Comparison of ENCODE assay signal across 17 cellular contexts in the genomic region with DNA sequence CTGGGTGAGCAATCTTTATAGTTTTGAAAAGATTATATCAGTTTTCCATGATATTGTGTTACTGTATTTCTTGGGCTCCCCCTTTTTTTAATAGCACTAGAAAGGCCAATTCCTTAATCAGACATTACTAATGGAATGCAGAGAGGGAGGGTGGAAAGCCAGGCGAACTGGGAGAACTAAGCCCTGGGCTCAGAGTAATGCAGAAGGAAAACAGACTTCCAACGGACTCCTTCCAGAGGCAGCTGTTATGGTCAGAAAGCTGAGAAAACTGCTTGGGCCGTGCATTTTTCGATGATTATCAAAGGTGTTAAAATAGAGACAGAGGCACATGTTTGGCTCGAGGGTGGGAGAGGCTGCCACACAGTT.
DNase-seq lines count a peak whose midpoint lies in the region; ATAC-seq and TF ChIP-seq lines count a peak whose summit lies in the region.
"Had no signal": no experiment of that assay in that cellular context is flagged by ENCODE, and none has a peak within 500 bp of the region (broad histone marks: within the 10 kb centered on the region; RNA-seq: fewer than 3 reads in every experiment).

No MANE protein-coding gene starts in this region.

- H2AFZ ChIP-seq in SK-N-SH (ENCODE audit: low read depth): no peak overlapping the region

- POLR2A ChIA-PET in SK-N-SH (lab: Yijun Ruan, JAX): no interaction called here

- H3K27ac Mint-ChIP-seq in type B pancreatic cell: peak overlapping the region; percentile 19
- H3K27ac Mint-ChIP-seq: activated CD4-positive, alpha-beta memory T cell treated with anti-CD3 and anti-CD28 coated beads, Interleukin-2, amount 10 ng/mL, durations not matched to agents 7 days and 5 days; CD4-positive, alpha-beta T cell had no signal

- no peak overlapping the region for H3K9ac ChIP-seq in SK-N-SH

- H3K27me3 Mint-ChIP-seq in type B pancreatic cell: peaks cover 57% of the 10 kb centered on the region

- H3K4me1 ChIP-seq in SK-N-SH (ENCODE audit: control insufficient read depth in 1 of 2, insufficient read depth in 2 of 2, low read depth in 1 of 2, low read length in 1 of 2): peaks cover 0 to 9% of the 10 kb centered on the region in 2 experiments; a peak in 1 of 4 replicates

- no peak for TF ChIP-seq EP300 in SK-N-SH (IDR thresholded peaks at IDR 0.05; ENCODE audit: borderline replicate concordance in 1 of 2, low read depth in 1 of 2, low read length in 1 of 2)

- H3K27ac ChIP-seq in SK-N-SH (ENCODE audit: low read depth in 2 of 2, low read length in 1 of 2): no peak overlapping the region
- H3K27ac ChIP-seq: VCaP had no signal

- H3K9me2 ChIP-seq in SK-N-SH: no peaks in the 10 kb centered on the region

- TF ChIP-seq CTCF in SK-N-SH (IDR thresholded peaks at IDR 0.05): no peak
- no peak for TF ChIP-seq CTCF in cardiac fibroblast (IDR thresholded peaks at IDR 0.05; ENCODE audit: low read depth, low read length)
- TF ChIP-seq CTCF in type B pancreatic cell (conservative IDR thresholded peaks at IDR 0.05): no peak

- peaks cover 31% of the 10 kb centered on the region for H3K4me1 Mint-ChIP-seq in type B pancreatic cell (ENCODE audit: unreplicated experiment)
- H3K4me1 Mint-ChIP-seq: activated CD4-positive, alpha-beta memory T cell treated with anti-CD3 and anti-CD28 coated beads, Interleukin-2, amount 10 ng/mL, durations not matched to agents 7 days and 5 days had no signal

- no peaks in the 10 kb centered on the region for H3K9me3 ChIP-seq in SK-N-SH
- H3K9me3 ChIP-seq: testis had no signal

- H3F3A ChIP-seq in SK-N-SH (replicated peaks; ENCODE audit: insufficient read depth): no peaks in the 10 kb centered on the region

- H3K36me3 ChIP-seq in SK-N-SH (replicated peaks in 1 of 2; ENCODE audit: control insufficient read depth in 1 of 2, insufficient read depth in 2 of 2, low read length in 1 of 2): no peaks in the 10 kb centered on the region

- H3K4me3 ChIP-seq in SK-N-SH (ENCODE audit: low read depth in 2 of 2, low read length in 1 of 2) (no peak overlapping the region), cardiac fibroblast (replicated peaks in 1 of 2; ENCODE audit: low read depth in 2 of 2, low read length in 2 of 2) (no peak overlapping the region)
- H3K4me3 ChIP-seq: testis had no signal

- no peaks in the 10 kb centered on the region for H3K9me3 Mint-ChIP-seq in type B pancreatic cell
- H3K9me3 Mint-ChIP-seq: activated CD4-positive, alpha-beta memory T cell treated with anti-CD3 and anti-CD28 coated beads, Interleukin-2, amount 10 ng/mL, durations not matched to agents 7 days and 5 days; CD4-positive, alpha-beta T cell had no signal

- 56% methylated on average over 5 of the region's 5 CpGs for WGBS in SK-N-SH (ENCODE audit: low lambda C conversion rate)

- H3K4me3 Mint-ChIP-seq in type B pancreatic cell: peak overlapping the region; percentile 37
- H3K4me3 Mint-ChIP-seq: activated CD4-positive, alpha-beta memory T cell treated with anti-CD3 and anti-CD28 coated beads, Interleukin-2, amount 10 ng/mL, durations not matched to agents 7 days and 5 days; CD4-positive, alpha-beta T cell had no signal

- CTCF ChIA-PET in SK-N-SH (lab: Yijun Ruan, JAX): interaction anchor here (0.9 to 1.1 kb wide), 2 partner anchors 61 to 213 kb away, joined by 3 to 4 read pairs; no protein-coding TSS in a partner anchor

- DNase-seq in SK-N-SH (peak; percentile 36), cardiac fibroblast (ENCODE audit: low read depth in 2 of 2) (peak; percentile 5 to 9), left kidney (ENCODE audit: low read depth, low spot score) (peak; percentile 69), type B pancreatic cell (ENCODE audit: extremely low spot score, unreplicated experiment) (no peak), NCI-H510A treated with DMSO at 0.1 percent for 48 hours (lab: John Stamatoyannopoulos, UW) (no peak)
- DNase-seq: 8988T; activated CD4-positive, alpha-beta memory T cell treated with anti-CD3 and anti-CD28 coated beads, Interleukin-2, amount 10 ng/mL, durations not matched to agents 7 days and 5 days; activated T-cell treated with anti-CD3 and anti-CD28 coated beads, Interleukin-2, amount 50 U/mL, for 48 hours; CD4-positive, alpha-beta T cell; NCI-H1105; stimulated activated CD4-positive, alpha-beta T cell treated with anti-CD3 and anti-CD28 coated beads, Interleukin-4, amount 100 ng/mL, for 4 hours had no signal

- H3K36me3 Mint-ChIP-seq in type B pancreatic cell: no peaks in the 10 kb centered on the region

- ATAC-seq in SK-N-SH treated with all-trans-retinoic acid at 6 μM for 48 hours: no peak
- ATAC-seq in HG02610 (IDR thresholded peaks at IDR 0.05; ENCODE audit: unreplicated experiment): no peak
- no peak for ATAC-seq in HG03159 (IDR thresholded peaks at IDR 0.05; ENCODE audit: unreplicated experiment)
- ATAC-seq: Panc1 had no signal

- H4K20me1 ChIP-seq in SK-N-SH (ENCODE audit: insufficient read depth): no peaks in the 10 kb centered on the region

- no peak overlapping the region for H3K4me2 ChIP-seq in SK-N-SH

- TF ChIP-seq RAD21 in SK-N-SH (IDR thresholded peaks at IDR 0.05; ENCODE audit: low read length): no peak

- H3K79me2 ChIP-seq in SK-N-SH (ENCODE audit: insufficient read depth): no peaks in the 10 kb centered on the region

- H3K27me3 ChIP-seq in SK-N-SH (ENCODE audit: insufficient read depth): peaks cover 8% of the 10 kb centered on the region; the same call in 1 of the 2 replicates
- H3K27me3 ChIP-seq: testis had no signal

TF ChIP-seq in SK-N-SH, 30 proteins besides CTCF, POLR2A, EP300 and RAD21:
- TF ChIP-seq, protein P1, sequence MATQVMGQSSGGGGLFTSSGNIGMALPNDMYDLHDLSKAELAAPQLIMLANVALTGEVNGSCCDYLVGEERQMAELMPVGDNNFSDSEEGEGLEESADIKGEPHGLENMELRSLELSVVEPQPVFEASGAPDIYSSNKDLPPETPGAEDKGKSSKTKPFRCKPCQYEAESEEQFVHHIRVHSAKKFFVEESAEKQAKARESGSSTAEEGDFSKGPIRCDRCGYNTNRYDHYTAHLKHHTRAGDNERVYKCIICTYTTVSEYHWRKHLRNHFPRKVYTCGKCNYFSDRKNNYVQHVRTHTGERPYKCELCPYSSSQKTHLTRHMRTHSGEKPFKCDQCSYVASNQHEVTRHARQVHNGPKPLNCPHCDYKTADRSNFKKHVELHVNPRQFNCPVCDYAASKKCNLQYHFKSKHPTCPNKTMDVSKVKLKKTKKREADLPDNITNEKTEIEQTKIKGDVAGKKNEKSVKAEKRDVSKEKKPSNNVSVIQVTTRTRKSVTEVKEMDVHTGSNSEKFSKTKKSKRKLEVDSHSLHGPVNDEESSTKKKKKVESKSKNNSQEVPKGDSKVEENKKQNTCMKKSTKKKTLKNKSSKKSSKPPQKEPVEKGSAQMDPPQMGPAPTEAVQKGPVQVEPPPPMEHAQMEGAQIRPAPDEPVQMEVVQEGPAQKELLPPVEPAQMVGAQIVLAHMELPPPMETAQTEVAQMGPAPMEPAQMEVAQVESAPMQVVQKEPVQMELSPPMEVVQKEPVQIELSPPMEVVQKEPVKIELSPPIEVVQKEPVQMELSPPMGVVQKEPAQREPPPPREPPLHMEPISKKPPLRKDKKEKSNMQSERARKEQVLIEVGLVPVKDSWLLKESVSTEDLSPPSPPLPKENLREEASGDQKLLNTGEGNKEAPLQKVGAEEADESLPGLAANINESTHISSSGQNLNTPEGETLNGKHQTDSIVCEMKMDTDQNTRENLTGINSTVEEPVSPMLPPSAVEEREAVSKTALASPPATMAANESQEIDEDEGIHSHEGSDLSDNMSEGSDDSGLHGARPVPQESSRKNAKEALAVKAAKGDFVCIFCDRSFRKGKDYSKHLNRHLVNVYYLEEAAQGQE (IDR thresholded peaks at IDR 0.05; ENCODE audit: low read depth, low read length): no peak
- TF ChIP-seq CHD2 (IDR thresholded peaks at IDR 0.05; ENCODE audit: low read length, partially characterized antibody): no peak

TF ChIP-seq in SK-N-SH treated with all-trans-retinoic acid at 6 μM for 48 hours, 23 proteins besides CTCF, POLR2A, EP300 and RAD21 (continues in another document):
- TF ChIP-seq, protein P2, sequence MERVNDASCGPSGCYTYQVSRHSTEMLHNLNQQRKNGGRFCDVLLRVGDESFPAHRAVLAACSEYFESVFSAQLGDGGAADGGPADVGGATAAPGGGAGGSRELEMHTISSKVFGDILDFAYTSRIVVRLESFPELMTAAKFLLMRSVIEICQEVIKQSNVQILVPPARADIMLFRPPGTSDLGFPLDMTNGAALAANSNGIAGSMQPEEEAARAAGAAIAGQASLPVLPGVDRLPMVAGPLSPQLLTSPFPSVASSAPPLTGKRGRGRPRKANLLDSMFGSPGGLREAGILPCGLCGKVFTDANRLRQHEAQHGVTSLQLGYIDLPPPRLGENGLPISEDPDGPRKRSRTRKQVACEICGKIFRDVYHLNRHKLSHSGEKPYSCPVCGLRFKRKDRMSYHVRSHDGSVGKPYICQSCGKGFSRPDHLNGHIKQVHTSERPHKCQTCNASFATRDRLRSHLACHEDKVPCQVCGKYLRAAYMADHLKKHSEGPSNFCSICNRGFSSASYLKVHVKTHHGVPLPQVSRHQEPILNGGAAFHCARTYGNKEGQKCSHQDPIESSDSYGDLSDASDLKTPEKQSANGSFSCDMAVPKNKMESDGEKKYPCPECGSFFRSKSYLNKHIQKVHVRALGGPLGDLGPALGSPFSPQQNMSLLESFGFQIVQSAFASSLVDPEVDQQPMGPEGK (CRISPR knock-in tag; IDR thresholded peaks at IDR 0.05; ENCODE audit: borderline replicate concordance): no peak
- no peak for TF ChIP-seq OSR1 (CRISPR knock-in tag; IDR thresholded peaks at IDR 0.05)
- no peak for TF ChIP-seq BACH2 (CRISPR knock-in tag; IDR thresholded peaks at IDR 0.05; ENCODE audit: borderline replicate concordance)
- no peak for TF ChIP-seq TOX (CRISPR knock-in tag; IDR thresholded peaks at IDR 0.05; ENCODE audit: borderline replicate concordance)
- no peak for TF ChIP-seq ZFP30 (CRISPR knock-in tag; IDR thresholded peaks at IDR 0.05)
- no peak for TF ChIP-seq TCF4 (CRISPR knock-in tag; IDR thresholded peaks at IDR 0.05; ENCODE audit: borderline replicate concordance)
- TF ChIP-seq ISL1 (CRISPR knock-in tag; IDR thresholded peaks at IDR 0.05): no peak
- TF ChIP-seq, protein P3, sequence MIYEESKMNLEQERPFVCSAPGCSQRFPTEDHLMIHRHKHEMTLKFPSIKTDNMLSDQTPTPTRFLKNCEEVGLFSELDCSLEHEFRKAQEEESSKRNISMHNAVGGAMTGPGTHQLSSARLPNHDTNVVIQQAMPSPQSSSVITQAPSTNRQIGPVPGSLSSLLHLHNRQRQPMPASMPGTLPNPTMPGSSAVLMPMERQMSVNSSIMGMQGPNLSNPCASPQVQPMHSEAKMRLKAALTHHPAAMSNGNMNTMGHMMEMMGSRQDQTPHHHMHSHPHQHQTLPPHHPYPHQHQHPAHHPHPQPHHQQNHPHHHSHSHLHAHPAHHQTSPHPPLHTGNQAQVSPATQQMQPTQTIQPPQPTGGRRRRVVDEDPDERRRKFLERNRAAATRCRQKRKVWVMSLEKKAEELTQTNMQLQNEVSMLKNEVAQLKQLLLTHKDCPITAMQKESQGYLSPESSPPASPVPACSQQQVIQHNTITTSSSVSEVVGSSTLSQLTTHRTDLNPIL (CRISPR knock-in tag; IDR thresholded peaks at IDR 0.05; ENCODE audit: low read depth): no peak

Comparison
In these comparisons a context has a peak if more than half of its experiments do, and no peak if none do; other contexts are left out.
1. DNase-seq: peak in SK-N-SH (single experiment), cardiac fibroblast (2 of 2) and left kidney (single experiment); none in type B pancreatic cell (single experiment) and NCI-H510A treated with DMSO at 0.1 percent for 48 hours (single experiment).